8 cellular contexts compared by ENCODE assay signal in the genomic region with DNA sequence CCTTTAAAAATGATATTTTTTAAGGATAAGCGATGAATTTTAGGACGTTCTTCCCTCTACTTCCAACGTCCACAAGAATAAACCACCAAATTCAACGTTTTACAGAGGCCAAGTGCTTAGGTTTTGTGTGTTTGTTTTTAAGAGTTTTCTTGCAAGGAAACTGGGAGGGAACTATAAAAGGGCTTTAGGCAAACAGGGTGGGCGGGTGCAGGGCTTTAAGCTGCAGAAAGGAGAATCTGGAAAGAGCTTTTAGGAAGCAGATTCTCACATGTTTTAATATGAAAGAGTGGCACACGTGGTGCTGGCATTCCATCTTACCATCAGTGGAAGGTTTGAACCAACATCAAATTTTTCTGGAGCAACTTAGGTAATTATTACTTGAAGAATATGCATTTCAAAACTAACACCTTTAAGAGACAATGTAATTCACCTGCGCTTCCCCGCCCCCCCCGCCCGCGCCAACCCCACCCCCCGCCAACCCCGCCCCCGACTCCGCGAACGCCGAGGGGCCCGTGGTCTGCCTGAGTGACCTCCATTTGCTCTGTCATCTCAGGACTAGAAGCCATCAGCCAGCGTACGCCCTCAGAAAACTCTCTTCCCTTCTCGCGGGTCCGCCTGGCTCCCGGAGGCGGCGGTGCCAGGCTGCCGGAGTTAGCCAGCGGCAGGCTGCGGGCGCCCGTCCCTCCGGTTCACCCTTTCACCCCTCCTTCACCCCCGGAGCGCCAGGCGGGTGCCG. TPM values are rescaled to one million over a fixed set of nuclear protein-coding genes. Genes with fewer than 3 reads are reported as not detected.
A peak's percentile ranks its signal among the peaks of the same experiment; 100 is the strongest.
DNase-seq lines count a peak whose midpoint lies in the region; ATAC-seq and TF ChIP-seq lines count a peak whose summit lies in the region.

No MANE protein-coding gene starts in this region.

- peaks cover 3% of the 10 kb centered on the region for H3K4me1 ChIP-seq in NT2/D1 (ENCODE audit: insufficient read depth, insufficient read length)

- H3K27ac ChIP-seq in dorsolateral prefrontal cortex = peak overlapping the region; percentile 90 to 100 (median 99)

- DNase-seq in G401 (ENCODE audit: low spot score) (peak; percentile 45), NT2/D1 (ENCODE audit: low read depth, low spot score) (no peak), dorsolateral prefrontal cortex (peak in 1 of 10 donors; percentile 23), naive B cell (no peak), sciatic nerve (ENCODE audit: low spot score) (no peak), GOT3 (lab: John Stamatoyannopoulos, UW) (no peak)

- H3K9me3 Mint-ChIP-seq in naive B cell = peaks cover 0 to 19% (median 11%) of the 10 kb centered on the region in 7 donors

- peak in 1 of 56 donors; percentile 33 for TF ChIP-seq CTCF in dorsolateral prefrontal cortex (IDR thresholded peaks at IDR 0.05 in 54 of 56, conservative IDR thresholded peaks at IDR 0.05 in 2 of 56; ENCODE audit: low read depth in 1 of 56, partially characterized antibody in 56 of 56)

- peak; percentile 15 for ATAC-seq in GM21515 (IDR thresholded peaks at IDR 0.05; ENCODE audit: unreplicated experiment)
- ATAC-seq in naive B cell (ENCODE audit: low read depth in 2 of 2) = no peak
- ATAC-seq in HG02588 (IDR thresholded peaks at IDR 0.05; ENCODE audit: unreplicated experiment) = no peak
- no peak for ATAC-seq in sciatic nerve

- H3K9me3 ChIP-seq in NT2/D1 (ENCODE audit: insufficient read depth, low read length) = peaks cover 17% of the 10 kb centered on the region; the same call in 1 of the 2 replicates

- H3K4me3 Mint-ChIP-seq in naive B cell = peak overlapping the region; percentile 82 to 97 (median 93)

- no peaks in the 10 kb centered on the region for H3K27me3 Mint-ChIP-seq in naive B cell

- H3K4me3 ChIP-seq in NT2/D1 (ENCODE audit: insufficient read length, low read depth) (peak overlapping the region; percentile 68), dorsolateral prefrontal cortex (peak overlapping the region; percentile 55 to 99 (median 94))

- peaks cover 17% of the 10 kb centered on the region for H3K27me3 ChIP-seq in NT2/D1 (ENCODE audit: insufficient read depth, insufficient read length)
- no peaks in the 10 kb centered on the region for H3K27me3 ChIP-seq in dorsolateral prefrontal cortex

- in situ Hi-C loops in G401 (cut with HindIII; ENCODE audit: low sequenced_read_pairs) = no loop called here

- peaks cover 6 to 10% of the 10 kb centered on the region in 2 donors for H3K36me3 Mint-ChIP-seq in naive B cell

- no peaks in the 10 kb centered on the region for H3K36me3 ChIP-seq in NT2/D1 (ENCODE audit: insufficient read depth, insufficient read length, low read length)

- peak overlapping the region; percentile 88 for H3K9ac ChIP-seq in NT2/D1 (ENCODE audit: insufficient read length, low read depth)

- H3K4me1 Mint-ChIP-seq in naive B cell = peaks cover 31 to 36% (median 35%) of the 10 kb centered on the region in 3 donors

- H3K27ac Mint-ChIP-seq in naive B cell = peak overlapping the region; percentile 86 to 97 (median 96)

- intact Hi-C loops in dorsolateral prefrontal cortex (cut with DNase I) = loop anchor here (1.0 to 10.0 kb wide), 6 partner anchors 27 to 200 kb away; no protein-coding TSS in a partner anchor
- intact Hi-C loops in sciatic nerve (cut with DNase I) = no loop called here

RNA-seq across cellular contexts. Expression of gene PIK3R1, which starts 0.9 kb away (rescaled TPM):
- 13.2 and 18.9 TPM in 2 replicates for total RNA-seq in G401 (2014; rRNA removed; shearing (Covaris generic))
- total RNA-seq in dorsolateral prefrontal cortex (100 to 1,000 TPM; 172 to 359 (median 273) TPM), sciatic nerve (288 TPM)
- 10 to 100 TPM; 31.2 to 49.2 (median 39.3) TPM for polyA plus RNA-seq in naive B cell (ENCODE audit: low read depth in 6 of 6)
